Comparison of ENCODE assay signal across 1 cellular context in the genomic region with DNA sequence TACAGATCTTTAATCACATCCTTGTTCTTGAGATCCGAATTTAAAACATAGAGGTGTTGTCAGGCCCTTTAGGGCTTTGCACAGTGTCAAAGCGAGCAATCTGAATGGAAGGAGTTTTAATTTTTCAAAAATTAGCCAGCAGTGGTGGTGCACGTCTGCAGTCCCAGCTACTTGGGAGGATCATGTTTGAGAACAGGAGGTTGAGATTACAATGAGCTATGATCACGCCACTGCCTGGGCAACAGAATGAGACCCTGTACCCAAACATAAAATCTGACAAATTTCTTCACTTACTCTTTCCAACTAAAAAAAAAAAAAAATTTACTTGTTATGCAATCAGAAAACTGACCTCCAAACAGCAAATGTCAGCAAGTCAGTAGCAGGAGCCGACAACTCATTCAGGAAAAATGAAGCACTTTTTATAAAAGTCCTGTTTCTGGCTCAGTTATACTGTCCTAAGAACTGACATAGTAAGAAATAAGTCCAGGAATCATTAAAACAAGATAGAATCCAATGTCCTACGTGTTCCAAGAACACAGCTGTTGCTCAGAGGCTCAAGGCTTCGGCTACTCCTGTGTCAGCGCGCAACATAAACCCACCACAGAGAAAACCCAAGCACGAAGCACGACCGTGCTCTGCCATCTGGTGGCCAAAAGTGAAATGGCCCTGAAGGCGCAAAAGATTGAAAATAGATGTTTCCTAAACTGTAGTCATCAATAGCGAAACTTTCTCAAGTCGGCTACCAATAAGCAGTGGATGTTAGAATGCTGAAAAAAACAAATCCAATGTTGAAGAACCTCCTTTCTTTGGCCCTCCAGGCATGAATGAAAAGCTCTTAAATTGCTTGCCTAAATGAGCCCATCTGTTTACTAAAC.
TF ChIP-seq lines count a peak whose summit lies in the region.

No MANE protein-coding gene starts in this region.

TF ChIP-seq in HepG2, 621 proteins besides CTCF, POLR2A, EP300 and RAD21 (continued from another document and continues in another):
- peak; percentile 47 for TF ChIP-seq DBP (CRISPR knock-in tag; IDR thresholded peaks at IDR 0.05; ENCODE audit: not compliant biosample characterization)
- TF ChIP-seq ZKSCAN5 (CRISPR knock-in tag; IDR thresholded peaks at IDR 0.05), result no peak
- no peak for TF ChIP-seq FOXP1 (IDR thresholded peaks at IDR 0.05)
- 0 out of 2 replicates have a peak, but pooled peaks have one; percentile 13 for TF ChIP-seq FOXP1 (CRISPR knock-in tag; IDR thresholded peaks at IDR 0.05)
- peak; percentile 45; the same call in 1 of the 2 replicates for TF ChIP-seq TSC22D2 (CRISPR knock-in tag; IDR thresholded peaks at IDR 0.05; ENCODE audit: borderline replicate concordance)
- peak; percentile 57; the same call in 1 of the 2 replicates for TF ChIP-seq HDAC1 (CRISPR knock-in tag; IDR thresholded peaks at IDR 0.05)
- peak; percentile 76 for TF ChIP-seq ZNF501 (CRISPR knock-in tag; IDR thresholded peaks at IDR 0.05)
- peak; percentile 76 for TF ChIP-seq MIER2 (CRISPR knock-in tag; IDR thresholded peaks at IDR 0.05)
- no peak for TF ChIP-seq HHEX (CRISPR knock-in tag; IDR thresholded peaks at IDR 0.05)
- TF ChIP-seq ZNF205 (CRISPR knock-in tag; IDR thresholded peaks at IDR 0.05), result peak; percentile 85
- peak; percentile 43; the same call in 1 of the 2 replicates for TF ChIP-seq BCL6 (CRISPR knock-in tag; IDR thresholded peaks at IDR 0.05)
- TF ChIP-seq IRF2 (CRISPR knock-in tag; IDR thresholded peaks at IDR 0.05), result peak; percentile 93
- TF ChIP-seq SP140L (CRISPR knock-in tag; IDR thresholded peaks at IDR 0.05; ENCODE audit: borderline replicate concordance), result 0 out of 2 replicates have a peak, but pooled peaks have one; percentile 72
- peak; percentile 46 for TF ChIP-seq SOX5 (CRISPR knock-in tag; IDR thresholded peaks at IDR 0.05; ENCODE audit: borderline replicate concordance)
- peak; percentile 63; the same call in 1 of the 2 replicates for TF ChIP-seq ZKSCAN8 (CRISPR knock-in tag; IDR thresholded peaks at IDR 0.05; ENCODE audit: borderline replicate concordance)
- TF ChIP-seq SP2 (CRISPR knock-in tag; IDR thresholded peaks at IDR 0.05), result no peak
- TF ChIP-seq RFXANK (CRISPR knock-in tag; IDR thresholded peaks at IDR 0.05), result 0 out of 2 replicates have a peak, but pooled peaks have one; percentile 27
- peak; percentile 63; the same call in 1 of the 2 replicates for TF ChIP-seq SMAD3 (CRISPR knock-in tag; IDR thresholded peaks at IDR 0.05)
- TF ChIP-seq, protein P1, sequence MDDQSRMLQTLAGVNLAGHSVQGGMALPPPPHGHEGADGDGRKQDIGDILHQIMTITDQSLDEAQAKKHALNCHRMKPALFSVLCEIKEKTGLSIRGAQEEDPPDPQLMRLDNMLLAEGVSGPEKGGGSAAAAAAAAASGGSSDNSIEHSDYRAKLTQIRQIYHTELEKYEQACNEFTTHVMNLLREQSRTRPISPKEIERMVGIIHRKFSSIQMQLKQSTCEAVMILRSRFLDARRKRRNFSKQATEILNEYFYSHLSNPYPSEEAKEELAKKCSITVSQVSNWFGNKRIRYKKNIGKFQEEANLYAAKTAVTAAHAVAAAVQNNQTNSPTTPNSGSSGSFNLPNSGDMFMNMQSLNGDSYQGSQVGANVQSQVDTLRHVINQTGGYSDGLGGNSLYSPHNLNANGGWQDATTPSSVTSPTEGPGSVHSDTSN (CRISPR knock-in tag; IDR thresholded peaks at IDR 0.05; ENCODE audit: borderline replicate concordance), result no peak
- TF ChIP-seq, protein P2, sequence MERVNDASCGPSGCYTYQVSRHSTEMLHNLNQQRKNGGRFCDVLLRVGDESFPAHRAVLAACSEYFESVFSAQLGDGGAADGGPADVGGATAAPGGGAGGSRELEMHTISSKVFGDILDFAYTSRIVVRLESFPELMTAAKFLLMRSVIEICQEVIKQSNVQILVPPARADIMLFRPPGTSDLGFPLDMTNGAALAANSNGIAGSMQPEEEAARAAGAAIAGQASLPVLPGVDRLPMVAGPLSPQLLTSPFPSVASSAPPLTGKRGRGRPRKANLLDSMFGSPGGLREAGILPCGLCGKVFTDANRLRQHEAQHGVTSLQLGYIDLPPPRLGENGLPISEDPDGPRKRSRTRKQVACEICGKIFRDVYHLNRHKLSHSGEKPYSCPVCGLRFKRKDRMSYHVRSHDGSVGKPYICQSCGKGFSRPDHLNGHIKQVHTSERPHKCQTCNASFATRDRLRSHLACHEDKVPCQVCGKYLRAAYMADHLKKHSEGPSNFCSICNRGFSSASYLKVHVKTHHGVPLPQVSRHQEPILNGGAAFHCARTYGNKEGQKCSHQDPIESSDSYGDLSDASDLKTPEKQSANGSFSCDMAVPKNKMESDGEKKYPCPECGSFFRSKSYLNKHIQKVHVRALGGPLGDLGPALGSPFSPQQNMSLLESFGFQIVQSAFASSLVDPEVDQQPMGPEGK (CRISPR knock-in tag; IDR thresholded peaks at IDR 0.05), result peak; percentile 17; the same call in 1 of the 2 replicates
- TF ChIP-seq MXD3 (CRISPR knock-in tag; IDR thresholded peaks at IDR 0.05), result peak; percentile 35; the same call in 1 of the 2 replicates
- TF ChIP-seq ZNF335 (CRISPR knock-in tag; IDR thresholded peaks at IDR 0.05), result 0 out of 2 replicates have a peak, but pooled peaks have one; percentile 51
- peak; percentile 51; the same call in 1 of the 2 replicates for TF ChIP-seq CCDC6 (CRISPR knock-in tag; IDR thresholded peaks at IDR 0.05)
- TF ChIP-seq NFIC (IDR thresholded peaks at IDR 0.05; ENCODE audit: low read length), result no peak
- no peak for TF ChIP-seq ATF4 (CRISPR knock-in tag; IDR thresholded peaks at IDR 0.05)
- 0 out of 2 replicates have a peak, but pooled peaks have one; percentile 62 for TF ChIP-seq NAIF1 (CRISPR knock-in tag; IDR thresholded peaks at IDR 0.05; ENCODE audit: borderline replicate concordance)
- TF ChIP-seq, protein P3, sequence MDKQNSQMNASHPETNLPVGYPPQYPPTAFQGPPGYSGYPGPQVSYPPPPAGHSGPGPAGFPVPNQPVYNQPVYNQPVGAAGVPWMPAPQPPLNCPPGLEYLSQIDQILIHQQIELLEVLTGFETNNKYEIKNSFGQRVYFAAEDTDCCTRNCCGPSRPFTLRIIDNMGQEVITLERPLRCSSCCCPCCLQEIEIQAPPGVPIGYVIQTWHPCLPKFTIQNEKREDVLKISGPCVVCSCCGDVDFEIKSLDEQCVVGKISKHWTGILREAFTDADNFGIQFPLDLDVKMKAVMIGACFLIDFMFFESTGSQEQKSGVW (CRISPR knock-in tag; IDR thresholded peaks at IDR 0.05; ENCODE audit: borderline replicate concordance), result no peak
- TF ChIP-seq ZSCAN5A (CRISPR knock-in tag; IDR thresholded peaks at IDR 0.05; ENCODE audit: borderline replicate concordance), result 0 out of 2 replicates have a peak, but pooled peaks have one; percentile 37
- TF ChIP-seq, protein P4, sequence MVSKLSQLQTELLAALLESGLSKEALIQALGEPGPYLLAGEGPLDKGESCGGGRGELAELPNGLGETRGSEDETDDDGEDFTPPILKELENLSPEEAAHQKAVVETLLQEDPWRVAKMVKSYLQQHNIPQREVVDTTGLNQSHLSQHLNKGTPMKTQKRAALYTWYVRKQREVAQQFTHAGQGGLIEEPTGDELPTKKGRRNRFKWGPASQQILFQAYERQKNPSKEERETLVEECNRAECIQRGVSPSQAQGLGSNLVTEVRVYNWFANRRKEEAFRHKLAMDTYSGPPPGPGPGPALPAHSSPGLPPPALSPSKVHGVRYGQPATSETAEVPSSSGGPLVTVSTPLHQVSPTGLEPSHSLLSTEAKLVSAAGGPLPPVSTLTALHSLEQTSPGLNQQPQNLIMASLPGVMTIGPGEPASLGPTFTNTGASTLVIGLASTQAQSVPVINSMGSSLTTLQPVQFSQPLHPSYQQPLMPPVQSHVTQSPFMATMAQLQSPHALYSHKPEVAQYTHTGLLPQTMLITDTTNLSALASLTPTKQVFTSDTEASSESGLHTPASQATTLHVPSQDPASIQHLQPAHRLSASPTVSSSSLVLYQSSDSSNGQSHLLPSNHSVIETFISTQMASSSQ (IDR thresholded peaks at IDR 0.05; ENCODE audit: low read depth), result no peak
- TF ChIP-seq, protein P4 (CRISPR knock-in tag; IDR thresholded peaks at IDR 0.05; ENCODE audit: borderline replicate concordance), result 0 out of 2 replicates have a peak, but pooled peaks have one; percentile 13
- TF ChIP-seq, protein P5, sequence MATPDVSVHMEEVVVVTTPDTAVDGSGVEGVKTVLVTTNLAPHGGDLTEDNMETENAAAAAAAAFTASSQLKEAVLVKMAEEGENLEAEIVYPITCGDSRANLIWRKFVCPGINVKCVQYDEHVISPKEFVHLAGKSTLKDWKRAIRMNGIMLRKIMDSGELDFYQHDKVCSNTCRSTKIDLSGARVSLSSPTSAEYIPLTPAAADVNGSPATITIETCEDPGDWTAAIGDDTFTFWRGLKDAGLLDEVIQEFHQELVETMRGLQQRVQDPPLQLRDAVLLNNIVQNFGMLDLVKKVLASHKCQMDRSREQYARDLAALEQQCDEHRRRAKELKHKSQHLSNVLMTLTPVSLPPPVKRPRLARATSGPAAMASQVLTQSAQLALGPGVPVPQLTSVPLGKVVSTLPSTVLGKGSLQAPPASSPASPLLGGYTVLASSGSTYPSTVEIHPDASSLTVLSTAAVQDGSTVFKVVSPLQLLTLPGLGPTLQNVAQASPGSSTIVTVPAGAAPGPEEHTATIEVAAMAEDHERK (CRISPR knock-in tag; IDR thresholded peaks at IDR 0.05; ENCODE audit: low read depth), result no peak
- peak; percentile 26; the same call in 1 of the 2 replicates for TF ChIP-seq TOE1 (CRISPR knock-in tag; IDR thresholded peaks at IDR 0.05)
- TF ChIP-seq ZNF800 (CRISPR knock-in tag; IDR thresholded peaks at IDR 0.05), result peak; percentile 57; the same call in 1 of the 2 replicates
